In genomic region chr13:106499905-106500304, GRCh38 we compare ENCODE assay signal across 9 cellular contexts. TPM values are rescaled to one million over a fixed set of nuclear protein-coding genes. Genes with fewer than 3 reads are reported as not detected.
DNase-seq lines count a peak whose midpoint lies in the region; ATAC-seq and TF ChIP-seq lines count a peak whose summit lies in the region.
"Had no signal": no experiment of that assay in that cellular context is flagged by ENCODE, and none has a peak within 500 bp of the region (broad histone marks: within the 10 kb centered on the region; RNA-seq: fewer than 3 reads in every experiment).

No MANE protein-coding gene starts in this region.

- peak; percentile 15 to 41 for DNase-seq in SJCRH30
- no peak for DNase-seq in mucosa of descending colon
- DNase-seq in NCI-H2227 treated with DMSO at 0.1 percent for 48 hours (lab: John Stamatoyannopoulos, UW): no peak
- no peak for DNase-seq in left lobe of liver (ENCODE audit: low spot score)
- no peak for DNase-seq in T-helper 9 cell
- DNase-seq in KG1 (lab: John Stamatoyannopoulos, UW): no peak
- DNase-seq: activated effector memory CD4-positive, alpha-beta T cell treated with anti-CD3 and anti-CD28 coated beads, Interleukin-2, amount 50 U/mL, for 16 hours had no signal

- peak; percentile 69 for ATAC-seq in GM18873 (IDR thresholded peaks at IDR 0.05; ENCODE audit: low FRiP score, unreplicated experiment)
- ATAC-seq in HG03095 (IDR thresholded peaks at IDR 0.05; ENCODE audit: unreplicated experiment): peak; percentile 62
- ATAC-seq in mucosa of descending colon: peak; percentile 12
- no peak for ATAC-seq in left lobe of liver

- H3K4me3 ChIP-seq in SJCRH30: no peak overlapping the region
- H3K4me3 ChIP-seq in mucosa of descending colon: no peak overlapping the region

- H3K4me1 ChIP-seq in SJCRH30 (peaks cover 6% of the 10 kb centered on the region; the same call in 1 of the 2 replicates), mucosa of descending colon (ENCODE audit: low read depth) (peaks cover 11% of the 10 kb centered on the region)

- intact Hi-C loops in mucosa of descending colon (cut with DNase I, micrococcal nuclease): no loop called here

- H3K36me3 ChIP-seq in SJCRH30 (peaks cover 4% of the 10 kb centered on the region; the same call in 1 of the 2 replicates), mucosa of descending colon (ENCODE audit: low read depth) (no peaks in the 10 kb centered on the region)

- H3K9me3 ChIP-seq in SJCRH30 (replicated peaks): no peaks in the 10 kb centered on the region
- no peaks in the 10 kb centered on the region for H3K9me3 ChIP-seq in mucosa of descending colon

- H3K27me3 ChIP-seq in SJCRH30: no peaks in the 10 kb centered on the region

- no peak overlapping the region for H3K27ac ChIP-seq in SJCRH30

- no peak for TF ChIP-seq CTCF in mucosa of descending colon (IDR thresholded peaks at IDR 0.05)

RNA-seq across cellular contexts. Expression of gene EFNB2, which starts 35.6 kb away (rescaled TPM):
- 18.0 and 19.0 TPM in 2 replicates for total RNA-seq in SJCRH30 (2014; rRNA removed; shearing (Covaris generic))
- total RNA-seq in mucosa of descending colon (10 to 100 TPM; 48.8 to 92.6 (median 82.3) TPM), left lobe of liver (4.3 TPM)

Comparison
In these comparisons a context has a peak if more than half of its experiments do, and no peak if none do; other contexts are left out.
1. DNase-seq: peak in SJCRH30 (2 of 2); none in mucosa of descending colon (0 of 3), NCI-H2227 treated with DMSO at 0.1 percent for 48 hours (single experiment), left lobe of liver (single experiment), T-helper 9 cell (single experiment) and KG1 (single experiment).